ENCODE assay signal across 1 cellular context in the genomic region with DNA sequence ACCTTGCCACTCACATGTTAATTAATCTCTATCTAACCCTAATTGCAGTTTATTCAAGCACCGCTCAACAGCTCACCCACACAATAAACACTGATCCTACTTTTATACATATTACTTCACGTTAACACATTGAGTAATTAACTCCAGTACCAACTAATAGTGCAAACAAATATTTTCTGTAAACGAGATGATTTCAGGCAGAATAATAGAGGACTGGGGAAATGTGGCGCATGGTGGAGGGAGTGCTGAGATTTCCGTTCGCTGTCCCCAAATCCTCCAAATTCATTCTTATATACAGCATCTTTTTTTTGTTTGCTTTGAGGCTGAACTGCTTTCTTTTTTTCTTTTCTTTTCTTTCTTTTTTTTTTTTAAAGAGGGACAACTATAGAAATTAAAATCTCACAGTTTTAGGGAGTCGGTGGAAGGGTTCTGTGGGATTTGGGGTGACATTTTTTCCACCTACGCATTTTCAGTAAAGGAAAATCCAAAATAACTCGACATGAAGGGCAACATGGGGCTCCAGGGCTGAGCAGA.
TF ChIP-seq lines count a peak whose summit lies in the region.

No MANE protein-coding gene starts in this region.

TF ChIP-seq in endothelial cell of umbilical vein, 7 proteins besides CTCF, POLR2A, EP300 and RAD21:
- no peak for TF ChIP-seq EZH2 (IDR thresholded peaks at IDR 0.05; ENCODE audit: borderline replicate concordance, low read depth, low read length, severe bottlenecking)
- TF ChIP-seq JUN (IDR thresholded peaks at IDR 0.05; ENCODE audit: borderline replicate concordance, insufficient read depth, insufficient read length, low read depth) = no peak
- TF ChIP-seq FOS (IDR thresholded peaks at IDR 0.05; ENCODE audit: borderline replicate concordance, insufficient read depth, low read length) = no peak
- TF ChIP-seq POLR2AphosphoS5 (IDR thresholded peaks at IDR 0.05; ENCODE audit: insufficient read depth, low read depth, low read length) = no peak
- no peak for TF ChIP-seq GATA2 (IDR thresholded peaks at IDR 0.05; ENCODE audit: insufficient read depth, insufficient read length, low read depth, low read length)
- TF ChIP-seq, protein P1, sequence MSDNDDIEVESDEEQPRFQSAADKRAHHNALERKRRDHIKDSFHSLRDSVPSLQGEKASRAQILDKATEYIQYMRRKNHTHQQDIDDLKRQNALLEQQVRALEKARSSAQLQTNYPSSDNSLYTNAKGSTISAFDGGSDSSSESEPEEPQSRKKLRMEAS (IDR thresholded peaks at IDR 0.05; ENCODE audit: insufficient read depth, insufficient read length) = no peak
- no peak for TF ChIP-seq MYC (IDR thresholded peaks at IDR 0.05; ENCODE audit: low read depth, low read length)
